Comparison of ENCODE assay signal across 17 cellular contexts in the genomic region with DNA sequence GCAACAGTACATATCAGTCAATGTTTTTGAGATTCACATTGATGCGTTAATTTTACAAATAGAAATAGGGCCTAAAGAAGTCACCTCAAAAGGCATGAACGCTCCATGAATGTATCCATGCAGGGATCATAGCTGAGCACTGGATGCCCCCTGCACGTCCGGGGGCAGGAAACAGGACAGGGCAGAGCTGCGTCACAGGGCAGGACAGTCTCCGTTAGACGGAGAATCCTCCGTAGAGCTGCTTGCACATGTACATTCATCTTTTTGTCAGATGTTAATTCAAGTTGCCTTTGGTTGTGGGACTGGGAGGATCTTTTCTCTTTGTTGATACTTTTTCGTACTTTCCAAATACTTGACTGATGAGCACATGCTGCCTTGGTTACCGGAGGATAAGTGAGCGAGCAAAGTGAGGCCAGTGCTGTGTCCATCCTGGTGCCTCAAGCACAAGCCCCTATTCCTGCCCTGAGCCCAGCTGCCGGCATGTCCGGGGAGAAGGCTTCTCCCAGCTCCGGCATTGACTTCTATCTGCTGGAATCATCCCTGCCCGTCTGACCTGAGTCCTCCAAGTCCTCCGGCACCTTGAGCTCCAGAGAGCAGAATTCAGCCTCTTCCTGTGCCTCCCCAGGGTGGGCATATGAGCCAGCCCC. TPM values are rescaled to one million over a fixed set of nuclear protein-coding genes. Genes with fewer than 3 reads are reported as not detected.
DNase-seq lines count a peak whose midpoint lies in the region; ATAC-seq and TF ChIP-seq lines count a peak whose summit lies in the region.
"Had no signal": no experiment of that assay in that cellular context is flagged by ENCODE, and none has a peak within 500 bp of the region (broad histone marks: within the 10 kb centered on the region; RNA-seq: fewer than 3 reads in every experiment).

No MANE protein-coding gene starts in this region.

- no peak overlapping the region for H2BK5ac ChIP-seq in H9 (ENCODE audit: insufficient read length, low read length)

- no peak overlapping the region for H2BK20ac ChIP-seq in H9 (ENCODE audit: low read depth, low read length, poor library complexity, severe bottlenecking)

- no peaks in the 10 kb centered on the region; the same call in 1 of the 2 replicates for H3K27me3 Mint-ChIP-seq in H9 (ENCODE audit: low read depth)
- no peaks in the 10 kb centered on the region for H3K27me3 Mint-ChIP-seq in endodermal cell (ENCODE audit: insufficient read depth)
- H3K27me3 Mint-ChIP-seq in activated T-helper 17 cell treated with anti-CD3 and anti-CD28 coated beads, Interleukin-2, amount 50 U/mL, for 72 hours: no peaks in the 10 kb centered on the region
- H3K27me3 Mint-ChIP-seq: CD4-positive, alpha-beta memory T cell; IgD-negative memory B cell had no signal

- H3K9ac ChIP-seq in H9 (ENCODE audit: extremely low read depth, insufficient read length, low read length) (no peak overlapping the region), endodermal cell (ENCODE audit: extremely low read depth, low read length, poor library complexity, severe bottlenecking) (no peak overlapping the region)

- WGBS in H9 (ENCODE audit: extremely low coverage, insufficient read length, low lambda C conversion rate): no CpG with 5 or more reads among the region's 16 CpGs
- 82 to 91% methylated on average over 14 to 16 of the region's 16 CpGs for WGBS in endodermal cell (ENCODE audit: insufficient coverage in 1 of 2, insufficient read length in 1 of 2), 2 experiments

- no peak overlapping the region for H3K23ac ChIP-seq in H9 (ENCODE audit: insufficient read length, low read depth, low read length)

- no peak overlapping the region for H2BK12ac ChIP-seq in H9 (ENCODE audit: insufficient read length, low read depth, low read length)

- H3K14ac ChIP-seq in H9 (ENCODE audit: insufficient read depth, low read length): no peak overlapping the region; the same call in 1 of the 2 replicates

- no peak overlapping the region for H4K91ac ChIP-seq in H9 (ENCODE audit: insufficient read length, low read depth, low read length)

- no peaks in the 10 kb centered on the region for H3K27me3 ChIP-seq in H9 (ENCODE audit: insufficient read depth, low read length)
- no peaks in the 10 kb centered on the region for H3K27me3 ChIP-seq in endodermal cell (ENCODE audit: control insufficient read depth, insufficient read depth, low read length, poor library complexity, severe bottlenecking)
- H3K27me3 ChIP-seq in osteoblast (ENCODE audit: insufficient read depth, low read length): no peaks in the 10 kb centered on the region

- H3K4me3 ChIP-seq in endodermal cell (ENCODE audit: low read length) (no peak overlapping the region), osteoblast (ENCODE audit: insufficient read depth, low read length) (no peak overlapping the region)

- no peaks in the 10 kb centered on the region for H3K79me1 ChIP-seq in H9 (ENCODE audit: insufficient read depth, low read depth, low read length, poor library complexity, severe bottlenecking)

- no peak overlapping the region for H3K4me3 Mint-ChIP-seq in H9
- no peak overlapping the region for H3K4me3 Mint-ChIP-seq in endodermal cell
- no peak overlapping the region for H3K4me3 Mint-ChIP-seq in activated T-helper 17 cell treated with anti-CD3 and anti-CD28 coated beads, Interleukin-2, amount 50 U/mL, for 72 hours
- H3K4me3 Mint-ChIP-seq: CD4-positive, alpha-beta memory T cell; IgD-negative memory B cell had no signal

- no peak overlapping the region for H4K5ac ChIP-seq in H9 (ENCODE audit: insufficient read length, low read depth, low read length)

- H3K36me3 ChIP-seq in endodermal cell (ENCODE audit: control insufficient read depth, insufficient read depth, low read length) (peaks cover 6% of the 10 kb centered on the region), osteoblast (ENCODE audit: insufficient read depth, low read length) (no peaks in the 10 kb centered on the region)

- H4K8ac ChIP-seq in H9 (replicated peaks; ENCODE audit: insufficient read length, low read depth, low read length): no peak overlapping the region

- no peak overlapping the region; a peak in 2 of 7 replicates for H3K27ac Mint-ChIP-seq in H9
- H3K27ac Mint-ChIP-seq in endodermal cell: no peak overlapping the region
- no peak overlapping the region for H3K27ac Mint-ChIP-seq in activated T-helper 17 cell treated with anti-CD3 and anti-CD28 coated beads, Interleukin-2, amount 50 U/mL, for 72 hours
- H3K27ac Mint-ChIP-seq: CD4-positive, alpha-beta memory T cell; IgD-negative memory B cell had no signal

- H3K9me3 ChIP-seq in H9 (ENCODE audit: control insufficient read depth, low read depth, low read length) (no peaks in the 10 kb centered on the region), endodermal cell (ENCODE audit: control insufficient read depth, low read length) (peaks cover 16% of the 10 kb centered on the region), osteoblast (ENCODE audit: low read depth, low read length) (no peaks in the 10 kb centered on the region)

- H3K4ac ChIP-seq in H9 (ENCODE audit: low read depth, low read length): no peak overlapping the region

- H3K23me2 ChIP-seq in H9 (ENCODE audit: insufficient read length, low read depth, low read length, poor library complexity, severe bottlenecking): no peaks in the 10 kb centered on the region

- no peaks in the 10 kb centered on the region for H3K4me1 ChIP-seq in H9 (ENCODE audit: insufficient read depth, low read length)
- H3K4me1 ChIP-seq in endodermal cell (ENCODE audit: control insufficient read depth, insufficient read depth, low read length): no peaks in the 10 kb centered on the region
- no peaks in the 10 kb centered on the region for H3K4me1 ChIP-seq in osteoblast (ENCODE audit: insufficient read depth, low read length)

- TF ChIP-seq CTCF in H9 (conservative IDR thresholded peaks at IDR 0.05) (no peak), endodermal cell (conservative IDR thresholded peaks at IDR 0.05) (no peak), osteoblast (IDR thresholded peaks at IDR 0.05; ENCODE audit: extremely low read depth, low read depth, low read length) (no peak), GM20000 (IDR thresholded peaks at IDR 0.05; ENCODE audit: extremely low read depth, missing control alignments) (no peak)

- H3K4me2 ChIP-seq in H9 (ENCODE audit: insufficient read depth, insufficient read length, low read length): no peak overlapping the region
- no peak overlapping the region for H3K4me2 ChIP-seq in osteoblast (ENCODE audit: insufficient read depth, low read length)

- no peak overlapping the region for H2AK5ac ChIP-seq in H9 (ENCODE audit: insufficient read length, low read length)

- H4K20me1 ChIP-seq in H9 (ENCODE audit: control insufficient read depth, insufficient read depth, insufficient read length): no peaks in the 10 kb centered on the region
- H4K20me1 ChIP-seq in osteoblast (ENCODE audit: insufficient read depth, low read length): no peaks in the 10 kb centered on the region

- H3K27ac ChIP-seq in H9 (ENCODE audit: insufficient read length, low read depth, low read length) (no peak overlapping the region), endodermal cell (ENCODE audit: low read depth, low read length) (peak overlapping the region; percentile 57), osteoblast (ENCODE audit: low read depth, low read length) (no peak overlapping the region)

- no peak overlapping the region for H2BK15ac ChIP-seq in H9 (ENCODE audit: low read depth, low read length)

- peaks cover 12 to 26% of the 10 kb centered on the region in 2 experiments for H3K4me1 Mint-ChIP-seq in H9
- H3K4me1 Mint-ChIP-seq in endodermal cell: peaks cover 9% of the 10 kb centered on the region
- H3K4me1 Mint-ChIP-seq in activated T-helper 17 cell treated with anti-CD3 and anti-CD28 coated beads, Interleukin-2, amount 50 U/mL, for 72 hours: peaks cover 8% of the 10 kb centered on the region
- H3K4me1 Mint-ChIP-seq: CD4-positive, alpha-beta memory T cell had no signal

- H3T11ph ChIP-seq in H9 (ENCODE audit: low read length): no peak overlapping the region

- no peak overlapping the region for H3K56ac ChIP-seq in H9 (ENCODE audit: insufficient read length, low read depth, low read length)

- peak; percentile 70 for DNase-seq in AG08396 (ENCODE audit: low spot score)
- DNase-seq in H9: peak; percentile 23
- no peak for DNase-seq in endodermal cell
- peak; percentile 83 for DNase-seq in osteoblast (ENCODE audit: insufficient read length, low spot score, missing footprints)
- no peak for DNase-seq in GM20000 (ENCODE audit: low spot score)
- DNase-seq in SKM-1 treated with dmso at 0.1 percent for 144 hours (lab: John Stamatoyannopoulos, UW; ENCODE audit: unreplicated experiment): no peak
- DNase-seq: CD4-positive, alpha-beta memory T cell; DMS79 treated with DMSO at 0.1 percent for 48 hours; GDM1; HCEC 1CT; NCI-H1436; NCI-H2081; NCI-H510A treated with DMSO at 0.1 percent for 48 hours; SIG-M5 had no signal

- H3K36me3 Mint-ChIP-seq in H9 (ENCODE audit: insufficient read depth in 1 of 3, low read depth in 3 of 3): peaks cover 2 to 41% (median 7%) of the 10 kb centered on the region in 3 experiments; a peak in 6 of 7 replicates
- H3K36me3 Mint-ChIP-seq in endodermal cell (ENCODE audit: low read depth): peaks cover 19% of the 10 kb centered on the region
- no peaks in the 10 kb centered on the region for H3K36me3 Mint-ChIP-seq in activated T-helper 17 cell treated with anti-CD3 and anti-CD28 coated beads, Interleukin-2, amount 50 U/mL, for 72 hours (ENCODE audit: low read depth)
- H3K36me3 Mint-ChIP-seq: CD4-positive, alpha-beta memory T cell had no signal

- no peak for ATAC-seq in activated T-helper 17 cell treated with anti-CD3 and anti-CD28 coated beads, Interleukin-2, amount 50 U/mL, for 72 hours (replicated peaks)
- ATAC-seq in GM19035 (IDR thresholded peaks at IDR 0.05; ENCODE audit: unreplicated experiment): no peak

- H3K79me2 ChIP-seq in H9 (ENCODE audit: insufficient read depth, low read length) (no peaks in the 10 kb centered on the region), osteoblast (ENCODE audit: insufficient read depth, low read length) (no peaks in the 10 kb centered on the region)

- no peak overlapping the region for H2AFZ ChIP-seq in H9 (ENCODE audit: low read length)
- no peak overlapping the region for H2AFZ ChIP-seq in osteoblast (ENCODE audit: low read length)

- no peak overlapping the region for H3K18ac ChIP-seq in H9 (ENCODE audit: insufficient read length, low read depth, low read length)

- H2BK120ac ChIP-seq in H9 (ENCODE audit: low read depth, low read length, poor library complexity, severe bottlenecking): no peak overlapping the region

- peaks cover 0 to 7% of the 10 kb centered on the region in 2 experiments; a peak in 1 of 5 replicates for H3K9me3 Mint-ChIP-seq in H9
- peaks cover 15% of the 10 kb centered on the region for H3K9me3 Mint-ChIP-seq in endodermal cell
- H3K9me3 Mint-ChIP-seq in activated T-helper 17 cell treated with anti-CD3 and anti-CD28 coated beads, Interleukin-2, amount 50 U/mL, for 72 hours: peaks cover 6% of the 10 kb centered on the region

RNA-seq across cellular contexts. Expression of gene GAA, which starts 15.0 kb away (rescaled TPM):
- 28.9 and 30.3 TPM in 2 replicates for total RNA-seq in H9 (2021)
- total RNA-seq in endodermal cell: 10 to 100 TPM; 46.4 to 72.3 TPM
- 75.1 TPM for polyA plus RNA-seq in endodermal cell (2013, experiment 1 of 2)
- polyA plus RNA-seq in endodermal cell (2013, experiment 2 of 2): 65.7 TPM
- 76.7 and 91.3 TPM in 2 replicates for total RNA-seq in osteoblast
- 10 to 100 TPM; 15.0 to 33.0 TPM for total RNA-seq in activated T-helper 17 cell treated with anti-CD3 and anti-CD28 coated beads, Interleukin-2, amount 50 U/mL, for 72 hours

RNA-seq across cellular contexts. Expression of gene EIF4A3, which starts 30.5 kb away (rescaled TPM):
- total RNA-seq in H9 (2021) (162 and 168 TPM in 2 replicates), endodermal cell (100 to 1,000 TPM; 107 to 110 TPM), osteoblast (44.5 and 46.3 TPM in 2 replicates)
- 126 TPM for polyA plus RNA-seq in endodermal cell (2013, experiment 1 of 2)
- 123 TPM for polyA plus RNA-seq in endodermal cell (2013, experiment 2 of 2)
- 100 to 1,000 TPM; 141 to 182 TPM for total RNA-seq in activated T-helper 17 cell treated with anti-CD3 and anti-CD28 coated beads, Interleukin-2, amount 50 U/mL, for 72 hours

RNA-seq across cellular contexts. Expression of gene CARD14, which starts 53.4 kb away (rescaled TPM):
- total RNA-seq in H9 (2021) (0.24 and 0.35 TPM in 2 replicates), endodermal cell (under 1 TPM in 1 of 2 donors, not detected in 1; 0.31 TPM), osteoblast (not detected in 2 replicates)
- 0.50 TPM for polyA plus RNA-seq in endodermal cell (2013, experiment 1 of 2)
- 0.37 TPM for polyA plus RNA-seq in endodermal cell (2013, experiment 2 of 2)
- not detected for total RNA-seq in activated T-helper 17 cell treated with anti-CD3 and anti-CD28 coated beads, Interleukin-2, amount 50 U/mL, for 72 hours
- polyA plus RNA-seq: IgD-negative memory B cell had no signal

Comparison
In these comparisons a context has a peak if more than half of its experiments do, and no peak if none do; other contexts are left out.
1. DNase-seq: peak in AG08396 (single experiment), H9 (single experiment) and osteoblast (single experiment); none in endodermal cell (single experiment), GM20000 (single experiment) and SKM-1 treated with dmso at 0.1 percent for 144 hours (single experiment).